13 cellular contexts compared by ENCODE assay signal in genomic region chr6:160347259-160348208, GRCh38. TPM values are rescaled to one million over a fixed set of nuclear protein-coding genes. Genes with fewer than 3 reads are reported as not detected.
A peak's percentile ranks its signal among the peaks of the same experiment; 100 is the strongest.
DNase-seq lines count a peak whose midpoint lies in the region; ATAC-seq and TF ChIP-seq lines count a peak whose summit lies in the region.
"Had no signal": no experiment of that assay in that cellular context is flagged by ENCODE, and none has a peak within 500 bp of the region (broad histone marks: within the 10 kb centered on the region; RNA-seq: fewer than 3 reads in every experiment).

No MANE protein-coding gene starts in this region.

- no peak overlapping the region for H3K27ac Mint-ChIP-seq in CD8-positive, alpha-beta memory T cell

- H3K9me3 ChIP-seq in HUES48 (ENCODE audit: control insufficient read depth, insufficient read depth, low read length) (no peaks in the 10 kb centered on the region), colonic mucosa (no peaks in the 10 kb centered on the region)
- no peaks in the 10 kb centered on the region for H3K9me3 ChIP-seq in CD8-positive, alpha-beta memory T cell (ENCODE audit: low read length)

- POLR2A ChIA-PET in CD8-positive, alpha-beta memory T cell (lab: Charles Lee) = no interaction called here

- peaks cover 0 to 2% (median 0%) of the 10 kb centered on the region in 3 donors for H3K36me3 Mint-ChIP-seq in CD8-positive, alpha-beta memory T cell

- H3K4me1 ChIP-seq in HUES48 (ENCODE audit: control insufficient read depth, insufficient read depth, low read length) (peaks cover 11% of the 10 kb centered on the region), colonic mucosa (no peaks in the 10 kb centered on the region)
- no peaks in the 10 kb centered on the region for H3K4me1 ChIP-seq in CD8-positive, alpha-beta memory T cell (ENCODE audit: insufficient read depth, low read length)

- H3K4me3 ChIP-seq in HUES48 (ENCODE audit: low read depth, low read length) = peak overlapping the region; percentile 58; the same call in 1 of the 2 replicates
- peak overlapping the region; percentile 57 for H3K4me3 ChIP-seq in colonic mucosa
- peak overlapping the region; percentile 17 for H3K4me3 ChIP-seq in skeletal muscle cell (ENCODE audit: low read depth, low read length)
- no peak overlapping the region for H3K4me3 ChIP-seq in CD8-positive, alpha-beta memory T cell (ENCODE audit: low read length)

- peak; percentile 35 for DNase-seq in colonic mucosa
- DNase-seq in left colon = peak; percentile 27 to 48
- DNase-seq in skeletal muscle cell (ENCODE audit: low read depth) = no peak
- no peak for DNase-seq in NCI-H1048 (lab: John Stamatoyannopoulos, UW)
- no peak for DNase-seq in CD8-positive, alpha-beta memory T cell
- DNase-seq: COR-L47, cortex of kidney, SHP77 treated with DMSO at 0.1 percent for 48 hours had no signal

- H3K9me3 Mint-ChIP-seq in CD8-positive, alpha-beta memory T cell = no peaks in the 10 kb centered on the region

- intact Hi-C loops in colonic mucosa (cut with DNase I) (no loop called here), left colon (cut with DNase I, micrococcal nuclease) (no loop called here)

- peak; percentile 71 for ATAC-seq in left colon
- no peak for ATAC-seq in GM21737 (IDR thresholded peaks at IDR 0.05; ENCODE audit: unreplicated experiment)
- no peak for ATAC-seq in HG02840 (IDR thresholded peaks at IDR 0.05; ENCODE audit: low FRiP score, unreplicated experiment)

- H3K27me3 ChIP-seq in HUES48 (ENCODE audit: control insufficient read depth, insufficient read depth, low read length) (peaks cover 51% of the 10 kb centered on the region), colonic mucosa (peaks cover 8% of the 10 kb centered on the region)
- H3K27me3 ChIP-seq in CD8-positive, alpha-beta memory T cell (ENCODE audit: insufficient read depth, low read length, poor library complexity, severe bottlenecking) = peaks cover 10% of the 10 kb centered on the region

- no peaks in the 10 kb centered on the region for H3K36me3 ChIP-seq in HUES48 (ENCODE audit: control insufficient read depth, insufficient read depth, low read length)
- no peaks in the 10 kb centered on the region for H3K36me3 ChIP-seq in colonic mucosa
- no peaks in the 10 kb centered on the region for H3K36me3 ChIP-seq in CD8-positive, alpha-beta memory T cell (ENCODE audit: insufficient read depth, low read length)

- peak overlapping the region in 2 of 7 donors; percentile 33 to 73 for H3K4me3 Mint-ChIP-seq in CD8-positive, alpha-beta memory T cell

- CTCF ChIA-PET in CD8-positive, alpha-beta memory T cell (lab: Charles Lee) = no interaction called here

- H3K27ac ChIP-seq in HUES48 (ENCODE audit: low read depth, low read length) (no peak overlapping the region), colonic mucosa (no peak overlapping the region)
- no peak overlapping the region for H3K27ac ChIP-seq in CD8-positive, alpha-beta memory T cell (ENCODE audit: low read depth, low read length)

- TF ChIP-seq CTCF in colonic mucosa (IDR thresholded peaks at IDR 0.05) = no peak

- peaks cover 33 to 70% of the 10 kb centered on the region in 2 donors for H3K27me3 Mint-ChIP-seq in CD8-positive, alpha-beta memory T cell

- peaks cover 4 to 14% (median 10%) of the 10 kb centered on the region in 3 donors for H3K4me1 Mint-ChIP-seq in CD8-positive, alpha-beta memory T cell

- H3K9ac ChIP-seq in HUES48 (ENCODE audit: low read depth, low read length) = 0 out of 2 replicates have a peak overlapping the region, but pooled peaks have one; percentile 30
- H3K9ac ChIP-seq in colonic mucosa (ENCODE audit: low read depth in 2 of 2, low read length in 2 of 2) = peak overlapping the region in 1 of 2 donors; percentile 5

RNA-seq across cellular contexts. Expression of gene SLC22A3, which starts 0.6 kb away (rescaled TPM):
- total RNA-seq in colonic mucosa (1 to 10 TPM; 2.1 to 2.5 TPM), left colon (1 to 10 TPM; 2.0 to 5.0 TPM)
- not detected for total RNA-seq in CD8-positive, alpha-beta memory T cell
- polyA plus RNA-seq in CD8-positive, alpha-beta memory T cell = not detected
- total RNA-seq: H4, lung microvascular endothelial cell had no signal

Comparison
In these comparisons a context has a peak if more than half of its experiments do, and no peak if none do; other contexts are left out.
1. DNase-seq: peak in colonic mucosa (single experiment) and left colon (2 of 2); none in skeletal muscle cell (single experiment), NCI-H1048 (single experiment) and CD8-positive, alpha-beta memory T cell (0 of 5).